1 cellular context compared by ENCODE assay signal in the genomic region with DNA sequence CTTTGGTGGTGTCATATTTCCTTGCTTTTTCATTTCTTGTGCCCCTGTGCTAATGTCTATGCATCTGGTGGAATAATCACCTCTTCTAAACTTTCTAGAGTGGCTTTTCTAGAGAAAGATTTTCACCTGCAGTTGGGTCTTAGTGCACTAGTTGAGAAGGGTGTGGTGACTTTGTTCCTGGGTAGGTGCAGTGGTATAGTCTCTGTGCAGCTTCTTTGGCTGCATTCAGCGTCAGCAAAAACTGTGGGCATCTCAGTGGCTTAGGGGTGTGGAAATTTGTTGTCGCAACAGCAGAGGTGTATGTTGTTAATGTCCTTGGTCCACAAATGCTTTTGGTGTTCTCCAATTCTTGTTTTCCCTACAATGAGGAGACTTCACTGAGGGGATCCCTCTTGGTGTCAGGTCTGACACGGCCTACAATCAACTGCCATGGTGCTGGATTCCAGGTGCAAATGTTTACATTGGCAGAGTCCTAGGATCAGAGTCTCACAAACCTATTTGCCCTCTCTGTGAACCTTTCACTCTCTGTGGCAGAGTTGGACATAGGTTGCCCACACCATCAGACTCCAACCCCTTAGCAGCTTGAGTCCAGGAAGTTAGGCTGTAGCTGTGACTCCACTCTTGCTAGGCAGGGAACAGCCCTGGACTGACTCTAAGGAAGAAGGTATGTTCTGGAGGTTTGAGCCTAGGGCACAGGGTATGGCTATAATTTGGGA.
TF ChIP-seq lines count a peak whose summit lies in the region.

No MANE protein-coding gene starts in this region.

TF ChIP-seq in HepG2, 621 proteins besides CTCF, POLR2A, EP300 and RAD21 (continued from another document and continues in another):
- TF ChIP-seq, protein P1, sequence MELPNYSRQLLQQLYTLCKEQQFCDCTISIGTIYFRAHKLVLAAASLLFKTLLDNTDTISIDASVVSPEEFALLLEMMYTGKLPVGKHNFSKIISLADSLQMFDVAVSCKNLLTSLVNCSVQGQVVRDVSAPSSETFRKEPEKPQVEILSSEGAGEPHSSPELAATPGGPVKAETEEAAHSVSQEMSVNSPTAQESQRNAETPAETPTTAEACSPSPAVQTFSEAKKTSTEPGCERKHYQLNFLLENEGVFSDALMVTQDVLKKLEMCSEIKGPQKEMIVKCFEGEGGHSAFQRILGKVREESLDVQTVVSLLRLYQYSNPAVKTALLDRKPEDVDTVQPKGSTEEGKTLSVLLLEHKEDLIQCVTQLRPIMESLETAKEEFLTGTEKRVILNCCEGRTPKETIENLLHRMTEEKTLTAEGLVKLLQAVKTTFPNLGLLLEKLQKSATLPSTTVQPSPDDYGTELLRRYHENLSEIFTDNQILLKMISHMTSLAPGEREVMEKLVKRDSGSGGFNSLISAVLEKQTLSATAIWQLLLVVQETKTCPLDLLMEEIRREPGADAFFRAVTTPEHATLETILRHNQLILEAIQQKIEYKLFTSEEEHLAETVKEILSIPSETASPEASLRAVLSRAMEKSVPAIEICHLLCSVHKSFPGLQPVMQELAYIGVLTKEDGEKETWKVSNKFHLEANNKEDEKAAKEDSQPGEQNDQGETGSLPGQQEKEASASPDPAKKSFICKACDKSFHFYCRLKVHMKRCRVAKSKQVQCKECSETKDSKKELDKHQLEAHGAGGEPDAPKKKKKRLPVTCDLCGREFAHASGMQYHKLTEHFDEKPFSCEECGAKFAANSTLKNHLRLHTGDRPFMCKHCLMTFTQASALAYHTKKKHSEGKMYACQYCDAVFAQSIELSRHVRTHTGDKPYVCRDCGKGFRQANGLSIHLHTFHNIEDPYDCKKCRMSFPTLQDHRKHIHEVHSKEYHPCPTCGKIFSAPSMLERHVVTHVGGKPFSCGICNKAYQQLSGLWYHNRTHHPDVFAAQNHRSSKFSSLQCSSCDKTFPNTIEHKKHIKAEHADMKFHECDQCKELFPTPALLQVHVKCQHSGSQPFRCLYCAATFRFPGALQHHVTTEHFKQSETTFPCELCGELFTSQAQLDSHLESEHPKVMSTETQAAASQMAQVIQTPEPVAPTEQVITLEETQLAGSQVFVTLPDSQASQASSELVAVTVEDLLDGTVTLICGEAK (IDR thresholded peaks at IDR 0.05), result no peak
- TF ChIP-seq, protein P1 (CRISPR knock-in tag; IDR thresholded peaks at IDR 0.05), result peak; percentile 42; the same call in 1 of the 2 replicates
- no peak for TF ChIP-seq ZNF768 (CRISPR knock-in tag; IDR thresholded peaks at IDR 0.05)
- TF ChIP-seq ETV5 (CRISPR knock-in tag; IDR thresholded peaks at IDR 0.05; ENCODE audit: borderline replicate concordance), result 0 out of 2 replicates have a peak, but pooled peaks have one; percentile 25
- TF ChIP-seq NBN (conservative IDR thresholded peaks at IDR 0.05), result no peak
- TF ChIP-seq RELA (CRISPR knock-in tag; IDR thresholded peaks at IDR 0.05), result no peak
- TF ChIP-seq SNRNP70 (IDR thresholded peaks at IDR 0.05; ENCODE audit: low read depth, low read length), result no peak
- TF ChIP-seq ZBTB7A (CRISPR knock-in tag; IDR thresholded peaks at IDR 0.05), result no peak
- TF ChIP-seq ZMYM4 (CRISPR knock-in tag; IDR thresholded peaks at IDR 0.05), result peak; percentile 84
- TF ChIP-seq FOXM1 (CRISPR knock-in tag; IDR thresholded peaks at IDR 0.05), result no peak
- TF ChIP-seq ATF7 (IDR thresholded peaks at IDR 0.05), result no peak
- no peak for TF ChIP-seq ATF7 (CRISPR knock-in tag; IDR thresholded peaks at IDR 0.05)
- TF ChIP-seq, protein P2, sequence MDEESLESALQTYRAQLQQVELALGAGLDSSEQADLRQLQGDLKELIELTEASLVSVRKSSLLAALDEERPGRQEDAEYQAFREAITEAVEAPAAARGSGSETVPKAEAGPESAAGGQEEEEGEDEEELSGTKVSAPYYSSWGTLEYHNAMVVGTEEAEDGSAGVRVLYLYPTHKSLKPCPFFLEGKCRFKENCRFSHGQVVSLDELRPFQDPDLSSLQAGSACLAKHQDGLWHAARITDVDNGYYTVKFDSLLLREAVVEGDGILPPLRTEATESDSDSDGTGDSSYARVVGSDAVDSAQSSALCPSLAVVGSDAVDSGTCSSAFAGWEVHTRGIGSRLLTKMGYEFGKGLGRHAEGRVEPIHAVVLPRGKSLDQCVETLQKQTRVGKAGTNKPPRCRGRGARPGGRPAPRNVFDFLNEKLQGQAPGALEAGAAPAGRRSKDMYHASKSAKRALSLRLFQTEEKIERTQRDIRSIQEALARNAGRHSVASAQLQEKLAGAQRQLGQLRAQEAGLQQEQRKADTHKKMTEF (CRISPR knock-in tag; IDR thresholded peaks at IDR 0.05), result 0 out of 2 replicates have a peak, but pooled peaks have one; percentile 27
- TF ChIP-seq, protein P3, sequence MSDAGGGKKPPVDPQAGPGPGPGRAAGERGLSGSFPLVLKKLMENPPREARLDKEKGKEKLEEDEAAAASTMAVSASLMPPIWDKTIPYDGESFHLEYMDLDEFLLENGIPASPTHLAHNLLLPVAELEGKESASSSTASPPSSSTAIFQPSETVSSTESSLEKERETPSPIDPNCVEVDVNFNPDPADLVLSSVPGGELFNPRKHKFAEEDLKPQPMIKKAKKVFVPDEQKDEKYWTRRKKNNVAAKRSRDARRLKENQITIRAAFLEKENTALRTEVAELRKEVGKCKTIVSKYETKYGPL (CRISPR knock-in tag; IDR thresholded peaks at IDR 0.05), result no peak
- TF ChIP-seq NR2F6 (IDR thresholded peaks at IDR 0.05), result peak; percentile 27; the same call in 1 of the 2 replicates
- TF ChIP-seq NR2F6 (CRISPR knock-in tag; IDR thresholded peaks at IDR 0.05), result peak; percentile 30; the same call in 1 of the 2 replicates
- TF ChIP-seq ZSCAN31 (CRISPR knock-in tag; IDR thresholded peaks at IDR 0.05; ENCODE audit: low read depth), result peak; percentile 61; the same call in 1 of the 2 replicates
- peak; percentile 69; the same call in 1 of the 2 replicates for TF ChIP-seq ZNF441 (CRISPR knock-in tag; IDR thresholded peaks at IDR 0.05; ENCODE audit: borderline replicate concordance)
- peak; percentile 11 for TF ChIP-seq ASH2L (IDR thresholded peaks at IDR 0.05; ENCODE audit: insufficient read length, low read depth, low read length)
- TF ChIP-seq ZNF34 (CRISPR knock-in tag; IDR thresholded peaks at IDR 0.05; ENCODE audit: borderline replicate concordance), result no peak
- TF ChIP-seq TEAD3 (CRISPR knock-in tag; optimal IDR thresholded peaks at IDR 0.05; ENCODE audit: borderline replicate concordance), result peak; percentile 75
- no peak for TF ChIP-seq ZNF260 (CRISPR knock-in tag; IDR thresholded peaks at IDR 0.05; ENCODE audit: borderline replicate concordance, low read depth)
- peak; percentile 15; the same call in 1 of the 2 replicates for TF ChIP-seq HDAC2 (CRISPR knock-in tag; IDR thresholded peaks at IDR 0.05)
- TF ChIP-seq NFYB (CRISPR knock-in tag; IDR thresholded peaks at IDR 0.05), result no peak
- TF ChIP-seq, protein P4, sequence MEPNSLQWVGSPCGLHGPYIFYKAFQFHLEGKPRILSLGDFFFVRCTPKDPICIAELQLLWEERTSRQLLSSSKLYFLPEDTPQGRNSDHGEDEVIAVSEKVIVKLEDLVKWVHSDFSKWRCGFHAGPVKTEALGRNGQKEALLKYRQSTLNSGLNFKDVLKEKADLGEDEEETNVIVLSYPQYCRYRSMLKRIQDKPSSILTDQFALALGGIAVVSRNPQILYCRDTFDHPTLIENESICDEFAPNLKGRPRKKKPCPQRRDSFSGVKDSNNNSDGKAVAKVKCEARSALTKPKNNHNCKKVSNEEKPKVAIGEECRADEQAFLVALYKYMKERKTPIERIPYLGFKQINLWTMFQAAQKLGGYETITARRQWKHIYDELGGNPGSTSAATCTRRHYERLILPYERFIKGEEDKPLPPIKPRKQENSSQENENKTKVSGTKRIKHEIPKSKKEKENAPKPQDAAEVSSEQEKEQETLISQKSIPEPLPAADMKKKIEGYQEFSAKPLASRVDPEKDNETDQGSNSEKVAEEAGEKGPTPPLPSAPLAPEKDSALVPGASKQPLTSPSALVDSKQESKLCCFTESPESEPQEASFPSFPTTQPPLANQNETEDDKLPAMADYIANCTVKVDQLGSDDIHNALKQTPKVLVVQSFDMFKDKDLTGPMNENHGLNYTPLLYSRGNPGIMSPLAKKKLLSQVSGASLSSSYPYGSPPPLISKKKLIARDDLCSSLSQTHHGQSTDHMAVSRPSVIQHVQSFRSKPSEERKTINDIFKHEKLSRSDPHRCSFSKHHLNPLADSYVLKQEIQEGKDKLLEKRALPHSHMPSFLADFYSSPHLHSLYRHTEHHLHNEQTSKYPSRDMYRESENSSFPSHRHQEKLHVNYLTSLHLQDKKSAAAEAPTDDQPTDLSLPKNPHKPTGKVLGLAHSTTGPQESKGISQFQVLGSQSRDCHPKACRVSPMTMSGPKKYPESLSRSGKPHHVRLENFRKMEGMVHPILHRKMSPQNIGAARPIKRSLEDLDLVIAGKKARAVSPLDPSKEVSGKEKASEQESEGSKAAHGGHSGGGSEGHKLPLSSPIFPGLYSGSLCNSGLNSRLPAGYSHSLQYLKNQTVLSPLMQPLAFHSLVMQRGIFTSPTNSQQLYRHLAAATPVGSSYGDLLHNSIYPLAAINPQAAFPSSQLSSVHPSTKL (CRISPR knock-in tag; IDR thresholded peaks at IDR 0.05), result peak; percentile 70
- TF ChIP-seq ZBTB20 (CRISPR knock-in tag; IDR thresholded peaks at IDR 0.05; ENCODE audit: borderline replicate concordance, low read depth), result no peak
- TF ChIP-seq, protein P5, sequence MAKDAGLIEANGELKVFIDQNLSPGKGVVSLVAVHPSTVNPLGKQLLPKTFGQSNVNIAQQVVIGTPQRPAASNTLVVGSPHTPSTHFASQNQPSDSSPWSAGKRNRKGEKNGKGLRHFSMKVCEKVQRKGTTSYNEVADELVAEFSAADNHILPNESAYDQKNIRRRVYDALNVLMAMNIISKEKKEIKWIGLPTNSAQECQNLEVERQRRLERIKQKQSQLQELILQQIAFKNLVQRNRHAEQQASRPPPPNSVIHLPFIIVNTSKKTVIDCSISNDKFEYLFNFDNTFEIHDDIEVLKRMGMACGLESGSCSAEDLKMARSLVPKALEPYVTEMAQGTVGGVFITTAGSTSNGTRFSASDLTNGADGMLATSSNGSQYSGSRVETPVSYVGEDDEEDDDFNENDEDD (CRISPR knock-in tag; IDR thresholded peaks at IDR 0.05; ENCODE audit: borderline replicate concordance), result no peak
- no peak for TF ChIP-seq ZNF431 (CRISPR knock-in tag; IDR thresholded peaks at IDR 0.05; ENCODE audit: borderline replicate concordance, low read depth)
- TF ChIP-seq, protein P6, sequence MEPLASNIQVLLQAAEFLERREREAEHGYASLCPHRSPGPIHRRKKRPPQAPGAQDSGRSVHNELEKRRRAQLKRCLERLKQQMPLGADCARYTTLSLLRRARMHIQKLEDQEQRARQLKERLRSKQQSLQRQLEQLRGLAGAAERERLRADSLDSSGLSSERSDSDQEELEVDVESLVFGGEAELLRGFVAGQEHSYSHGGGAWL (CRISPR knock-in tag; IDR thresholded peaks at IDR 0.05), result no peak
- no peak for TF ChIP-seq FOXA1 (IDR thresholded peaks at IDR 0.05)
- TF ChIP-seq FOXA1 (CRISPR knock-in tag; IDR thresholded peaks at IDR 0.05), result peak; percentile 45; the same call in 1 of the 2 replicates
- TF ChIP-seq KDM5B (CRISPR knock-in tag; IDR thresholded peaks at IDR 0.05; ENCODE audit: borderline replicate concordance), result no peak
- no peak for TF ChIP-seq ZNF44 (CRISPR knock-in tag; IDR thresholded peaks at IDR 0.05)
- no peak for TF ChIP-seq SYNCRIP (IDR thresholded peaks at IDR 0.05; ENCODE audit: insufficient read depth, low read depth, low read length)
- peak; percentile 67; the same call in 1 of the 2 replicates for TF ChIP-seq HNRNPL (IDR thresholded peaks at IDR 0.05; ENCODE audit: low read depth, low read length)
- TF ChIP-seq DNMT1 (CRISPR knock-in tag; IDR thresholded peaks at IDR 0.05), result no peak
- TF ChIP-seq RORA (CRISPR knock-in tag; IDR thresholded peaks at IDR 0.05), result no peak
- TF ChIP-seq, protein P7, sequence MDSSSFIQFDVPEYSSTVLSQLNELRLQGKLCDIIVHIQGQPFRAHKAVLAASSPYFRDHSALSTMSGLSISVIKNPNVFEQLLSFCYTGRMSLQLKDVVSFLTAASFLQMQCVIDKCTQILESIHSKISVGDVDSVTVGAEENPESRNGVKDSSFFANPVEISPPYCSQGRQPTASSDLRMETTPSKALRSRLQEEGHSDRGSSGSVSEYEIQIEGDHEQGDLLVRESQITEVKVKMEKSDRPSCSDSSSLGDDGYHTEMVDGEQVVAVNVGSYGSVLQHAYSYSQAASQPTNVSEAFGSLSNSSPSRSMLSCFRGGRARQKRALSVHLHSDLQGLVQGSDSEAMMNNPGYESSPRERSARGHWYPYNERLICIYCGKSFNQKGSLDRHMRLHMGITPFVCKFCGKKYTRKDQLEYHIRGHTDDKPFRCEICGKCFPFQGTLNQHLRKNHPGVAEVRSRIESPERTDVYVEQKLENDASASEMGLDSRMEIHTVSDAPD (CRISPR knock-in tag; IDR thresholded peaks at IDR 0.05), result peak; percentile 80
